ENCODE assay signal across 15 cellular contexts in the genomic region with DNA sequence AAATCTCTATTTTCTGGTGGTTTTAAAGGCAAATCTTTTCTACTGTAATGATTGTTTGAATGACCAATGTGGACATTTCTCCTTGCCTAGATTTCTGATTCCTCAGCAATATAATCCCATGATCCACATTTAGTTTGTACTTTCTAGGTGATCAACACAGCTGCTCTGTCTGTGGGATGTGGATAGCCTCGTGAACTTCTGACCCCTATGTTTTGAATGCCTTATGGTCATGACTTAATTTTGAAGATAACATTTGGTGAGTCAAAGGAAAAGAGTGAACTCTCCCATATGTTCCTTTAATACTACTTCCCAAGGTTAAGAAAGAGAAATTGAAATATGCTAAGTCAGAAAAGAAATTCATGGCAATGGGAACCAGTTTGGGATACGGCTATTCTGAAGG.
DNase-seq lines count a peak whose midpoint lies in the region; ATAC-seq lines count a peak whose summit lies in the region.
"Had no signal": no experiment of that assay in that cellular context is flagged by ENCODE, and none has a peak within 500 bp of the region (broad histone marks: within the 10 kb centered on the region; RNA-seq: fewer than 3 reads in every experiment).

No MANE protein-coding gene starts in this region.

- ATAC-seq in GM21529 (IDR thresholded peaks at IDR 0.05; ENCODE audit: unreplicated experiment) (no peak), GM18909 (IDR thresholded peaks at IDR 0.05; ENCODE audit: poor library complexity, unreplicated experiment) (no peak)
- ATAC-seq: SK-N-SH treated with all-trans-retinoic acid at 6 μM for 48 hours had no signal

- DNase-seq in NCI-H1092 treated with DMSO at 0.1 percent for 48 hours (lab: John Stamatoyannopoulos, UW) (peak; percentile 47), NCI-H1092 (lab: John Stamatoyannopoulos, UW) (no peak), NCI-H524 (lab: John Stamatoyannopoulos, UW) (peak; percentile 66 to 87), amniotic epithelial cell (ENCODE audit: low read depth) (peak; percentile 36), retina (peak; percentile 26), ACHN (no peak)
- DNase-seq: Caco-2; CD4-positive, alpha-beta memory T cell; NCI-H1436 treated with DMSO at 0.1 percent for 48 hours; NCI-H2029 treated with DMSO at 0.1 percent for 48 hours; NCI-H510A; SHP77 treated with DMSO at 0.1 percent for 48 hours had no signal

- in situ Hi-C loops in ACHN (cut with HindIII; ENCODE audit: low pct_ligation_motif_present, low pct_unique_long_range_greater_than_20kb, low sequenced_read_pairs): no loop called here

Comparison
In these comparisons a context has a peak if more than half of its experiments do, and no peak if none do; other contexts are left out.
1. DNase-seq: peak in NCI-H1092 treated with DMSO at 0.1 percent for 48 hours (single experiment), NCI-H524 (2 of 2), amniotic epithelial cell (single experiment) and retina (single experiment); none in NCI-H1092 (single experiment) and ACHN (single experiment).